ENCODE assay signal across 15 cellular contexts in the genomic region with DNA sequence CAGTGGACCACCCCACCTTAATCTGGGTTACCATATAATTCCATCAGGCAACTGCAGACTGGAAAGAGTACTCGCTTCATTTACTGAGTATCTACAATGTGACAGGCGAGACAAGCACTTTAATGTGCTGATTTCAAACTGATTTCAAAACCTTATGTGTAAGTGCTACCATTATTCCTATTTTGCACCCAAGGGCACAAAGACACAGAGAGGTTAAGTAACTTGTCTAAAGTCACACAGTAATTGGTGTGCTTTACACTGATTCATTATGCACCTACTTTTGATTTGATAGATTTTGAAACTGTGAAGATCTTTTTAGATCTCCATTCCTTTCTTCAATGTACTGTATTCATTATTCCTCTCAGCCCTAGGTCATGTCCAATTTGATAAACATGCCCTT.
"Had no signal": no experiment of that assay in that cellular context is flagged by ENCODE, and none has a peak within 500 bp of the region (broad histone marks: within the 10 kb centered on the region; RNA-seq: fewer than 3 reads in every experiment).

No MANE protein-coding gene starts in this region.

- H3K9me3 ChIP-seq: breast epithelium, lower lobe of right lung, psoas muscle, sigmoid colon, upper lobe of left lung had no signal

- ATAC-seq: esophagus mucosa, lower lobe of right lung, psoas muscle had no signal

- H3K27me3 Mint-ChIP-seq: activated naive CD8-positive, alpha-beta T cell treated with anti-CD3 and anti-CD28 coated beads for 36 hours; naive B cell; stimulated activated naive B cell treated with anti-CD40 and anti-IgM and Interleukin-4, amounts not matched to agents 10 μg/mL and 1 μg/mL and 100 μg/mL, for 72 hours had no signal

- DNase-seq: activated CD4-positive, alpha-beta T cell treated with anti-CD3 and anti-CD28 coated beads for 4 hours; activated CD8-positive, alpha-beta memory T cell treated with anti-CD3 and anti-CD28 coated beads, Interleukin-2, amount 50 U/mL, for 48 hours; activated effector memory CD4-positive, alpha-beta T cell treated with Interleukin-2 at 50 U/mL for 16 hours; lower lobe of right lung; naive B cell; psoas muscle; sigmoid colon; stimulated activated CD4-positive, alpha-beta T cell treated with anti-CD3 and anti-CD28 coated beads, Interleukin-2, amount 100 ng/mL, for 24 hours; stimulated activated naive B cell treated with anti-CD40 and anti-IgM and Interleukin-4, amounts not matched to agents 10 μg/mL and 1 μg/mL and 100 μg/mL, for 72 hours; upper lobe of left lung had no signal

- H3K4me3 ChIP-seq: breast epithelium, lower lobe of right lung, psoas muscle, sigmoid colon, upper lobe of left lung had no signal

- H3K4me3 Mint-ChIP-seq: activated CD8-positive, alpha-beta T cell treated with anti-CD3 and anti-CD28 coated beads for 36 hours; activated naive CD8-positive, alpha-beta T cell treated with anti-CD3 and anti-CD28 coated beads for 36 hours; naive B cell had no signal

- H3K27ac Mint-ChIP-seq: activated naive CD8-positive, alpha-beta T cell treated with anti-CD3 and anti-CD28 coated beads for 36 hours had no signal

- H3K27me3 ChIP-seq: breast epithelium, dorsolateral prefrontal cortex, sigmoid colon, upper lobe of left lung had no signal

- H3K9me3 Mint-ChIP-seq: activated CD8-positive, alpha-beta T cell treated with anti-CD3 and anti-CD28 coated beads for 36 hours; naive B cell; stimulated activated naive B cell treated with anti-CD40 and anti-IgM and Interleukin-4, amounts not matched to agents 10 μg/mL and 1 μg/mL and 100 μg/mL, for 72 hours had no signal

- H3K36me3 Mint-ChIP-seq: stimulated activated naive B cell treated with anti-CD40 and anti-IgM and Interleukin-4, amounts not matched to agents 10 μg/mL and 1 μg/mL and 100 μg/mL, for 72 hours had no signal

- H3K27ac ChIP-seq: dorsolateral prefrontal cortex, lower lobe of right lung, psoas muscle had no signal

- H3K4me1 ChIP-seq: breast epithelium, lower lobe of right lung, psoas muscle had no signal

- H3K36me3 ChIP-seq: breast epithelium, lower lobe of right lung, sigmoid colon, upper lobe of left lung had no signal
